Comparison of ENCODE assay signal across 2 cellular contexts in the genomic region with DNA sequence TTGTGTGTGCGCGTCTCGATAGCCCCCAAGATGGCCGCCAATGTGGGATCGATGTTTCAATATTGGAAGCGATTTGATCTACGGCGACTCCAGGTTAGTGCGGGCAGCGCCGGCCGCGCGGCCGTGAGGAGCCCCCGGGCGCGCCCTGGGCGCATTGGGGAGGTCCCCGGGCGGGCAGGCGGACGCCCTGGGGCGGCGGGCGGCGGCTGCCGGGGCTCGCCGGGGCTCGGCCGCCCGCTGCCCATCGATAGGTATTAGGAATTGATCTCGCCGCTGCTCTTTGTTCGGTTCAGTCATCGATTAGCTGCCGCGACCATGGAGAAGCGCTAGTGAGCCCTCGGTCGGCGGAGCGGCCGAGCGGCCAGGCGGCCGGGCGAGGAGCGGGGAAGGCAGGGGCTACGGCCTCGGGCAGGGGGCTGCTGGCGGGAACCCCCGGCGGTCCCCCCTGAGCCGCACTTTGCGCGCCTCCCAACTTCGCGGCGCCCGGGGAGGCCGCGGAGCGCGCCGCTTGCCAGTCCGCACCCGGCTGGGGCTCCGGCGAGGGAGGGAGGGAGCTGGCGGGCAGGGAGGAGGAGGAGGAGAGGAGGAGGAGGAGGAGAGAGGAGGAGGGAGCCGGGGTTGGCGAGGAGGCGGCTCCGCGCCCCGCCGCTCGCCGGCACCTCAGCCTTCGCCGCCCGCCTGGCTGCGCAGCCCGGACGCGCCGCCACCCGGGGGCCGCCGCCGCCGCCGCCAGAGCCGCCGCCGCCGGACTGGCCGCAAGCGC.
A peak's percentile ranks its signal among the peaks of the same experiment; 100 is the strongest.
TF ChIP-seq lines count a peak whose summit lies in the region.

A gene (plus strand): TSS at position 18 of the 763 bp plus-strand sequence.

TF ChIP-seq in A549, 52 proteins besides CTCF, POLR2A, EP300 and RAD21:
- TF ChIP-seq, protein P1, sequence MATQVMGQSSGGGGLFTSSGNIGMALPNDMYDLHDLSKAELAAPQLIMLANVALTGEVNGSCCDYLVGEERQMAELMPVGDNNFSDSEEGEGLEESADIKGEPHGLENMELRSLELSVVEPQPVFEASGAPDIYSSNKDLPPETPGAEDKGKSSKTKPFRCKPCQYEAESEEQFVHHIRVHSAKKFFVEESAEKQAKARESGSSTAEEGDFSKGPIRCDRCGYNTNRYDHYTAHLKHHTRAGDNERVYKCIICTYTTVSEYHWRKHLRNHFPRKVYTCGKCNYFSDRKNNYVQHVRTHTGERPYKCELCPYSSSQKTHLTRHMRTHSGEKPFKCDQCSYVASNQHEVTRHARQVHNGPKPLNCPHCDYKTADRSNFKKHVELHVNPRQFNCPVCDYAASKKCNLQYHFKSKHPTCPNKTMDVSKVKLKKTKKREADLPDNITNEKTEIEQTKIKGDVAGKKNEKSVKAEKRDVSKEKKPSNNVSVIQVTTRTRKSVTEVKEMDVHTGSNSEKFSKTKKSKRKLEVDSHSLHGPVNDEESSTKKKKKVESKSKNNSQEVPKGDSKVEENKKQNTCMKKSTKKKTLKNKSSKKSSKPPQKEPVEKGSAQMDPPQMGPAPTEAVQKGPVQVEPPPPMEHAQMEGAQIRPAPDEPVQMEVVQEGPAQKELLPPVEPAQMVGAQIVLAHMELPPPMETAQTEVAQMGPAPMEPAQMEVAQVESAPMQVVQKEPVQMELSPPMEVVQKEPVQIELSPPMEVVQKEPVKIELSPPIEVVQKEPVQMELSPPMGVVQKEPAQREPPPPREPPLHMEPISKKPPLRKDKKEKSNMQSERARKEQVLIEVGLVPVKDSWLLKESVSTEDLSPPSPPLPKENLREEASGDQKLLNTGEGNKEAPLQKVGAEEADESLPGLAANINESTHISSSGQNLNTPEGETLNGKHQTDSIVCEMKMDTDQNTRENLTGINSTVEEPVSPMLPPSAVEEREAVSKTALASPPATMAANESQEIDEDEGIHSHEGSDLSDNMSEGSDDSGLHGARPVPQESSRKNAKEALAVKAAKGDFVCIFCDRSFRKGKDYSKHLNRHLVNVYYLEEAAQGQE (IDR thresholded peaks at IDR 0.05), result no peak
- TF ChIP-seq EHMT2 (IDR thresholded peaks at IDR 0.05; ENCODE audit: low read depth), result no peak
- TF ChIP-seq, protein P2, sequence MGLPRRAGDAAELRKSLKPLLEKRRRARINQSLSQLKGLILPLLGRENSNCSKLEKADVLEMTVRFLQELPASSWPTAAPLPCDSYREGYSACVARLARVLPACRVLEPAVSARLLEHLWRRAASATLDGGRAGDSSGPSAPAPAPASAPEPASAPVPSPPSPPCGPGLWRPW (IDR thresholded peaks at IDR 0.05), result no peak
- TF ChIP-seq, protein P3, sequence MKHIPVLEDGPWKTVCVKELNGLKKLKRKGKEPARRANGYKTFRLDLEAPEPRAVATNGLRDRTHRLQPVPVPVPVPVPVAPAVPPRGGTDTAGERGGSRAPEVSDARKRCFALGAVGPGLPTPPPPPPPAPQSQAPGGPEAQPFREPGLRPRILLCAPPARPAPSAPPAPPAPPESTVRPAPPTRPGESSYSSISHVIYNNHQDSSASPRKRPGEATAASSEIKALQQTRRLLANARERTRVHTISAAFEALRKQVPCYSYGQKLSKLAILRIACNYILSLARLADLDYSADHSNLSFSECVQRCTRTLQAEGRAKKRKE (CRISPR knock-in tag; IDR thresholded peaks at IDR 0.05; ENCODE audit: low read depth), result no peak
- TF ChIP-seq, protein P4, sequence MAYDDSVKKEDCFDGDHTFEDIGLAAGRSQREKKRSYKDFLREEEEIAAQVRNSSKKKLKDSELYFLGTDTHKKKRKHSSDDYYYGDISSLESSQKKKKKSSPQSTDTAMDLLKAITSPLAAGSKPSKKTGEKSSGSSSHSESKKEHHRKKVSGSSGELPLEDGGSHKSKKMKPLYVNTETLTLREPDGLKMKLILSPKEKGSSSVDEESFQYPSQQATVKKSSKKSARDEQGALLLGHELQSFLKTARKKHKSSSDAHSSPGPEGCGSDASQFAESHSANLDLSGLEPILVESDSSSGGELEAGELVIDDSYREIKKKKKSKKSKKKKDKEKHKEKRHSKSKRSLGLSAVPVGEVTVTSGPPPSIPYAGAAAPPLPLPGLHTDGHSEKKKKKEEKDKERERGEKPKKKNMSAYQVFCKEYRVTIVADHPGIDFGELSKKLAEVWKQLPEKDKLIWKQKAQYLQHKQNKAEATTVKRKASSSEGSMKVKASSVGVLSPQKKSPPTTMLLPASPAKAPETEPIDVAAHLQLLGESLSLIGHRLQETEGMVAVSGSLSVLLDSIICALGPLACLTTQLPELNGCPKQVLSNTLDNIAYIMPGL (CRISPR knock-in tag; IDR thresholded peaks at IDR 0.05; ENCODE audit: borderline replicate concordance), result no peak
- no peak for TF ChIP-seq HDAC2 (IDR thresholded peaks at IDR 0.05)

TF ChIP-seq in HEK293, 187 proteins besides CTCF, POLR2A, EP300 and RAD21 (continued from another document):
- TF ChIP-seq, protein P5, sequence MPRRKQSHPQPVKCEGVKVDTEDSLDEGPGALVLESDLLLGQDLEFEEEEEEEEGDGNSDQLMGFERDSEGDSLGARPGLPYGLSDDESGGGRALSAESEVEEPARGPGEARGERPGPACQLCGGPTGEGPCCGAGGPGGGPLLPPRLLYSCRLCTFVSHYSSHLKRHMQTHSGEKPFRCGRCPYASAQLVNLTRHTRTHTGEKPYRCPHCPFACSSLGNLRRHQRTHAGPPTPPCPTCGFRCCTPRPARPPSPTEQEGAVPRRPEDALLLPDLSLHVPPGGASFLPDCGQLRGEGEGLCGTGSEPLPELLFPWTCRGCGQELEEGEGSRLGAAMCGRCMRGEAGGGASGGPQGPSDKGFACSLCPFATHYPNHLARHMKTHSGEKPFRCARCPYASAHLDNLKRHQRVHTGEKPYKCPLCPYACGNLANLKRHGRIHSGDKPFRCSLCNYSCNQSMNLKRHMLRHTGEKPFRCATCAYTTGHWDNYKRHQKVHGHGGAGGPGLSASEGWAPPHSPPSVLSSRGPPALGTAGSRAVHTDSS (tag by site-specific recombination; IDR thresholded peaks at IDR 0.05), result peak; percentile 80
- TF ChIP-seq, protein P6, sequence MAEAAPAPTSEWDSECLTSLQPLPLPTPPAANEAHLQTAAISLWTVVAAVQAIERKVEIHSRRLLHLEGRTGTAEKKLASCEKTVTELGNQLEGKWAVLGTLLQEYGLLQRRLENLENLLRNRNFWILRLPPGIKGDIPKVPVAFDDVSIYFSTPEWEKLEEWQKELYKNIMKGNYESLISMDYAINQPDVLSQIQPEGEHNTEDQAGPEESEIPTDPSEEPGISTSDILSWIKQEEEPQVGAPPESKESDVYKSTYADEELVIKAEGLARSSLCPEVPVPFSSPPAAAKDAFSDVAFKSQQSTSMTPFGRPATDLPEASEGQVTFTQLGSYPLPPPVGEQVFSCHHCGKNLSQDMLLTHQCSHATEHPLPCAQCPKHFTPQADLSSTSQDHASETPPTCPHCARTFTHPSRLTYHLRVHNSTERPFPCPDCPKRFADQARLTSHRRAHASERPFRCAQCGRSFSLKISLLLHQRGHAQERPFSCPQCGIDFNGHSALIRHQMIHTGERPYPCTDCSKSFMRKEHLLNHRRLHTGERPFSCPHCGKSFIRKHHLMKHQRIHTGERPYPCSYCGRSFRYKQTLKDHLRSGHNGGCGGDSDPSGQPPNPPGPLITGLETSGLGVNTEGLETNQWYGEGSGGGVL (tag by site-specific recombination; IDR thresholded peaks at IDR 0.05), result peak; percentile 86
- TF ChIP-seq, protein P7, sequence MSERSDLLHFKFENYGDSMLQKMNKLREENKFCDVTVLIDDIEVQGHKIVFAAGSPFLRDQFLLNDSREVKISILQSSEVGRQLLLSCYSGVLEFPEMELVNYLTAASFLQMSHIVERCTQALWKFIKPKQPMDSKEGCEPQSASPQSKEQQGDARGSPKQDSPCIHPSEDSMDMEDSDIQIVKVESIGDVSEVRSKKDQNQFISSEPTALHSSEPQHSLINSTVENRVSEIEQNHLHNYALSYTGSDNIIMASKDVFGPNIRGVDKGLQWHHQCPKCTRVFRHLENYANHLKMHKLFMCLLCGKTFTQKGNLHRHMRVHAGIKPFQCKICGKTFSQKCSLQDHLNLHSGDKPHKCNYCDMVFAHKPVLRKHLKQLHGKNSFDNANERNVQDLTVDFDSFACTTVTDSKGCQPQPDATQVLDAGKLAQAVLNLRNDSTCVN (tag by site-specific recombination; optimal IDR thresholded peaks at IDR 0.05), result peak; percentile 62
- peak; percentile 9; the same call in 1 of the 2 replicates for TF ChIP-seq GLIS2 (tag by site-specific recombination; IDR thresholded peaks at IDR 0.05)
- TF ChIP-seq ZFP69B (tag by site-specific recombination; IDR thresholded peaks at IDR 0.05), result no peak
- peak; percentile 55 for TF ChIP-seq ZFHX2 (tag by site-specific recombination; conservative IDR thresholded peaks at IDR 0.05)
- TF ChIP-seq, protein P8, sequence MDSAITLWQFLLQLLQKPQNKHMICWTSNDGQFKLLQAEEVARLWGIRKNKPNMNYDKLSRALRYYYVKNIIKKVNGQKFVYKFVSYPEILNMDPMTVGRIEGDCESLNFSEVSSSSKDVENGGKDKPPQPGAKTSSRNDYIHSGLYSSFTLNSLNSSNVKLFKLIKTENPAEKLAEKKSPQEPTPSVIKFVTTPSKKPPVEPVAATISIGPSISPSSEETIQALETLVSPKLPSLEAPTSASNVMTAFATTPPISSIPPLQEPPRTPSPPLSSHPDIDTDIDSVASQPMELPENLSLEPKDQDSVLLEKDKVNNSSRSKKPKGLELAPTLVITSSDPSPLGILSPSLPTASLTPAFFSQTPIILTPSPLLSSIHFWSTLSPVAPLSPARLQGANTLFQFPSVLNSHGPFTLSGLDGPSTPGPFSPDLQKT (IDR thresholded peaks at IDR 0.05; ENCODE audit: borderline replicate concordance, low read depth, low read length), result no peak
- TF ChIP-seq, protein P9, sequence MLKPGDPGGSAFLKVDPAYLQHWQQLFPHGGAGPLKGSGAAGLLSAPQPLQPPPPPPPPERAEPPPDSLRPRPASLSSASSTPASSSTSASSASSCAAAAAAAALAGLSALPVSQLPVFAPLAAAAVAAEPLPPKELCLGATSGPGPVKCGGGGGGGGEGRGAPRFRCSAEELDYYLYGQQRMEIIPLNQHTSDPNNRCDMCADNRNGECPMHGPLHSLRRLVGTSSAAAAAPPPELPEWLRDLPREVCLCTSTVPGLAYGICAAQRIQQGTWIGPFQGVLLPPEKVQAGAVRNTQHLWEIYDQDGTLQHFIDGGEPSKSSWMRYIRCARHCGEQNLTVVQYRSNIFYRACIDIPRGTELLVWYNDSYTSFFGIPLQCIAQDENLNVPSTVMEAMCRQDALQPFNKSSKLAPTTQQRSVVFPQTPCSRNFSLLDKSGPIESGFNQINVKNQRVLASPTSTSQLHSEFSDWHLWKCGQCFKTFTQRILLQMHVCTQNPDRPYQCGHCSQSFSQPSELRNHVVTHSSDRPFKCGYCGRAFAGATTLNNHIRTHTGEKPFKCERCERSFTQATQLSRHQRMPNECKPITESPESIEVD (tag by site-specific recombination; IDR thresholded peaks at IDR 0.05), result no peak
- TF ChIP-seq TCF7L2 (IDR thresholded peaks at IDR 0.05; ENCODE audit: borderline replicate concordance, low read depth, low read length), result no peak
- no peak for TF ChIP-seq ZBTB21 (tag by site-specific recombination; IDR thresholded peaks at IDR 0.05)
- TF ChIP-seq ZNF311 (tag by site-specific recombination; IDR thresholded peaks at IDR 0.05; ENCODE audit: borderline replicate concordance), result no peak
- TF ChIP-seq, protein P10, sequence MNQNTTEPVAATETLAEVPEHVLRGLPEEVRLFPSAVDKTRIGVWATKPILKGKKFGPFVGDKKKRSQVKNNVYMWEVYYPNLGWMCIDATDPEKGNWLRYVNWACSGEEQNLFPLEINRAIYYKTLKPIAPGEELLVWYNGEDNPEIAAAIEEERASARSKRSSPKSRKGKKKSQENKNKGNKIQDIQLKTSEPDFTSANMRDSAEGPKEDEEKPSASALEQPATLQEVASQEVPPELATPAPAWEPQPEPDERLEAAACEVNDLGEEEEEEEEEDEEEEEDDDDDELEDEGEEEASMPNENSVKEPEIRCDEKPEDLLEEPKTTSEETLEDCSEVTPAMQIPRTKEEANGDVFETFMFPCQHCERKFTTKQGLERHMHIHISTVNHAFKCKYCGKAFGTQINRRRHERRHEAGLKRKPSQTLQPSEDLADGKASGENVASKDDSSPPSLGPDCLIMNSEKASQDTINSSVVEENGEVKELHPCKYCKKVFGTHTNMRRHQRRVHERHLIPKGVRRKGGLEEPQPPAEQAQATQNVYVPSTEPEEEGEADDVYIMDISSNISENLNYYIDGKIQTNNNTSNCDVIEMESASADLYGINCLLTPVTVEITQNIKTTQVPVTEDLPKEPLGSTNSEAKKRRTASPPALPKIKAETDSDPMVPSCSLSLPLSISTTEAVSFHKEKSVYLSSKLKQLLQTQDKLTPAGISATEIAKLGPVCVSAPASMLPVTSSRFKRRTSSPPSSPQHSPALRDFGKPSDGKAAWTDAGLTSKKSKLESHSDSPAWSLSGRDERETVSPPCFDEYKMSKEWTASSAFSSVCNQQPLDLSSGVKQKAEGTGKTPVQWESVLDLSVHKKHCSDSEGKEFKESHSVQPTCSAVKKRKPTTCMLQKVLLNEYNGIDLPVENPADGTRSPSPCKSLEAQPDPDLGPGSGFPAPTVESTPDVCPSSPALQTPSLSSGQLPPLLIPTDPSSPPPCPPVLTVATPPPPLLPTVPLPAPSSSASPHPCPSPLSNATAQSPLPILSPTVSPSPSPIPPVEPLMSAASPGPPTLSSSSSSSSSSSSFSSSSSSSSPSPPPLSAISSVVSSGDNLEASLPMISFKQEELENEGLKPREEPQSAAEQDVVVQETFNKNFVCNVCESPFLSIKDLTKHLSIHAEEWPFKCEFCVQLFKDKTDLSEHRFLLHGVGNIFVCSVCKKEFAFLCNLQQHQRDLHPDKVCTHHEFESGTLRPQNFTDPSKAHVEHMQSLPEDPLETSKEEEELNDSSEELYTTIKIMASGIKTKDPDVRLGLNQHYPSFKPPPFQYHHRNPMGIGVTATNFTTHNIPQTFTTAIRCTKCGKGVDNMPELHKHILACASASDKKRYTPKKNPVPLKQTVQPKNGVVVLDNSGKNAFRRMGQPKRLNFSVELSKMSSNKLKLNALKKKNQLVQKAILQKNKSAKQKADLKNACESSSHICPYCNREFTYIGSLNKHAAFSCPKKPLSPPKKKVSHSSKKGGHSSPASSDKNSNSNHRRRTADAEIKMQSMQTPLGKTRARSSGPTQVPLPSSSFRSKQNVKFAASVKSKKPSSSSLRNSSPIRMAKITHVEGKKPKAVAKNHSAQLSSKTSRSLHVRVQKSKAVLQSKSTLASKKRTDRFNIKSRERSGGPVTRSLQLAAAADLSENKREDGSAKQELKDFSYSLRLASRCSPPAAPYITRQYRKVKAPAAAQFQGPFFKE (tag by site-specific recombination; IDR thresholded peaks at IDR 0.05; ENCODE audit: borderline replicate concordance), result no peak
- TF ChIP-seq GFI1B (tag by site-specific recombination; IDR thresholded peaks at IDR 0.05), result no peak
- no peak for TF ChIP-seq WT1 (tag by site-specific recombination; IDR thresholded peaks at IDR 0.05)
- no peak for TF ChIP-seq ZNF600 (tag by site-specific recombination; IDR thresholded peaks at IDR 0.05)
- no peak for TF ChIP-seq ZNF221 (tag by site-specific recombination; IDR thresholded peaks at IDR 0.05; ENCODE audit: borderline replicate concordance)
- TF ChIP-seq ZNF660 (tag by site-specific recombination; IDR thresholded peaks at IDR 0.05), result peak; percentile 49; the same call in 1 of the 2 replicates
